In genomic region chr10:103612462-103613365, GRCh38 we compare ENCODE assay signal across 12 cellular contexts.
DNase-seq lines count a peak whose midpoint lies in the region; ATAC-seq and TF ChIP-seq lines count a peak whose summit lies in the region.
"Had no signal": no experiment of that assay in that cellular context is flagged by ENCODE, and none has a peak within 500 bp of the region (broad histone marks: within the 10 kb centered on the region; RNA-seq: fewer than 3 reads in every experiment).

No MANE protein-coding gene starts in this region.

- H3K4me3 ChIP-seq in mucosa of descending colon: no peak overlapping the region
- no peak overlapping the region for H3K4me3 ChIP-seq in esophagus squamous epithelium

- no peak overlapping the region for H3K27ac Mint-ChIP-seq in natural killer cell treated with Interleukin-12 subunit alpha and Interleukin-12 subunit beta and Interleukin-15 and Interleukin-18, amount 100 ng/mL, for 72 hours
- H3K27ac Mint-ChIP-seq in natural killer cell (no peak overlapping the region), chondrocyte (ENCODE audit: unreplicated experiment) (peak overlapping the region; percentile 61)
- H3K27ac Mint-ChIP-seq: activated T-cell treated with anti-CD3 and anti-CD28 coated beads, Interleukin-2, amount 50 U/mL, for 24 hours had no signal

- DNase-seq in natural killer cell treated with Interleukin-12 subunit alpha and Interleukin-12 subunit beta and Interleukin-15 and Interleukin-18, amount 100 ng/mL, for 72 hours (ENCODE audit: low spot score): peak; percentile 39
- DNase-seq in natural killer cell (no peak), chondrocyte (ENCODE audit: low spot score) (no peak), mucosa of descending colon (no peak), esophagus squamous epithelium (lab: John Stamatoyannopoulos, UW) (no peak)
- DNase-seq: activated T-cell treated with anti-CD3 and anti-CD28 coated beads, Interleukin-2, amount 50 U/mL, for 24 hours; Kasumi-1; NCI-H446; small intestine had no signal

- H3K36me3 Mint-ChIP-seq in natural killer cell treated with Interleukin-12 subunit alpha and Interleukin-12 subunit beta and Interleukin-15 and Interleukin-18, amount 100 ng/mL, for 72 hours: no peaks in the 10 kb centered on the region
- H3K36me3 Mint-ChIP-seq in natural killer cell (no peaks in the 10 kb centered on the region), chondrocyte (ENCODE audit: low read depth) (peaks cover 22% of the 10 kb centered on the region)

- no peaks in the 10 kb centered on the region for H3K9me3 Mint-ChIP-seq in natural killer cell treated with Interleukin-12 subunit alpha and Interleukin-12 subunit beta and Interleukin-15 and Interleukin-18, amount 100 ng/mL, for 72 hours
- H3K9me3 Mint-ChIP-seq in natural killer cell (no peaks in the 10 kb centered on the region), chondrocyte (ENCODE audit: low read depth) (no peaks in the 10 kb centered on the region)
- H3K9me3 Mint-ChIP-seq: activated T-cell treated with anti-CD3 and anti-CD28 coated beads, Interleukin-2, amount 50 U/mL, for 24 hours had no signal

- no peak for TF ChIP-seq POLR2A in esophagus squamous epithelium (IDR thresholded peaks at IDR 0.05)

- H3K4me1 Mint-ChIP-seq in natural killer cell treated with Interleukin-12 subunit alpha and Interleukin-12 subunit beta and Interleukin-15 and Interleukin-18, amount 100 ng/mL, for 72 hours (ENCODE audit: low read depth in 2 of 2): no peaks in the 10 kb centered on the region
- no peaks in the 10 kb centered on the region for H3K4me1 Mint-ChIP-seq in natural killer cell
- peaks cover 14% of the 10 kb centered on the region for H3K4me1 Mint-ChIP-seq in chondrocyte (ENCODE audit: low read depth)

- no peaks in the 10 kb centered on the region for H3K27me3 Mint-ChIP-seq in natural killer cell treated with Interleukin-12 subunit alpha and Interleukin-12 subunit beta and Interleukin-15 and Interleukin-18, amount 100 ng/mL, for 72 hours
- H3K27me3 Mint-ChIP-seq in natural killer cell (ENCODE audit: low read depth in 2 of 2): no peaks in the 10 kb centered on the region
- no peaks in the 10 kb centered on the region for H3K27me3 Mint-ChIP-seq in chondrocyte (ENCODE audit: low read depth)
- H3K27me3 Mint-ChIP-seq: activated T-cell treated with anti-CD3 and anti-CD28 coated beads, Interleukin-2, amount 50 U/mL, for 24 hours had no signal

- no peak for ATAC-seq in natural killer cell treated with Interleukin-12 subunit alpha and Interleukin-12 subunit beta and Interleukin-15 and Interleukin-18, amount 100 ng/mL, for 72 hours
- ATAC-seq in natural killer cell (no peak), mucosa of descending colon (peak; percentile 25), esophagus mucosa (no peak), GM18502 (IDR thresholded peaks at IDR 0.05; ENCODE audit: poor library complexity, unreplicated experiment) (no peak), GM21515 (IDR thresholded peaks at IDR 0.05; ENCODE audit: unreplicated experiment) (no peak)

- intact Hi-C loops in natural killer cell (cut with micrococcal nuclease) (no loop called here), mucosa of descending colon (cut with DNase I, micrococcal nuclease) (loop anchor here in 1 of 2 donors (10.0 kb wide), 1 partner anchor 52 kb away; no protein-coding TSS in a partner anchor), esophagus squamous epithelium (cut with DNase I) (no loop called here)

- H3K27ac ChIP-seq in esophagus squamous epithelium: peak overlapping the region in 1 of 4 donors; percentile 21

- H3K4me1 ChIP-seq in mucosa of descending colon (ENCODE audit: low read depth) (no peaks in the 10 kb centered on the region), esophagus squamous epithelium (peaks cover 6 to 48% (median 25%) of the 10 kb centered on the region in 3 donors)

- no peaks in the 10 kb centered on the region for H3K27me3 ChIP-seq in esophagus squamous epithelium

- no peak overlapping the region for H3K4me3 Mint-ChIP-seq in natural killer cell treated with Interleukin-12 subunit alpha and Interleukin-12 subunit beta and Interleukin-15 and Interleukin-18, amount 100 ng/mL, for 72 hours
- H3K4me3 Mint-ChIP-seq in natural killer cell (no peak overlapping the region), chondrocyte (ENCODE audit: unreplicated experiment) (no peak overlapping the region)
- H3K4me3 Mint-ChIP-seq: activated T-cell treated with anti-CD3 and anti-CD28 coated beads, Interleukin-2, amount 50 U/mL, for 24 hours had no signal

- H3K36me3 ChIP-seq in mucosa of descending colon (ENCODE audit: low read depth) (peaks cover 3% of the 10 kb centered on the region), esophagus squamous epithelium (peaks cover 13 to 96% (median 39%) of the 10 kb centered on the region in 3 donors)

- 76 to 87% methylated on average over 10 of the region's 17 CpGs for WGBS in esophagus squamous epithelium, 2 donors

- TF ChIP-seq CTCF in natural killer cell (IDR thresholded peaks at IDR 0.05): no peak
- no peak for TF ChIP-seq CTCF in chondrocyte (IDR thresholded peaks at IDR 0.05)
- TF ChIP-seq CTCF in mucosa of descending colon (IDR thresholded peaks at IDR 0.05): no peak
- no peak for TF ChIP-seq CTCF in esophagus squamous epithelium (IDR thresholded peaks at IDR 0.05)

- no peaks in the 10 kb centered on the region for H3K9me3 ChIP-seq in mucosa of descending colon
- H3K9me3 ChIP-seq in esophagus squamous epithelium: no peaks in the 10 kb centered on the region
